In genomic region chr16:89061590-89062380, GRCh38 we compare ENCODE assay signal across 17 cellular contexts. TPM values are rescaled to one million over a fixed set of nuclear protein-coding genes. Genes with fewer than 3 reads are reported as not detected.
DNase-seq lines count a peak whose midpoint lies in the region; ATAC-seq and TF ChIP-seq lines count a peak whose summit lies in the region.
"Had no signal": no experiment of that assay in that cellular context is flagged by ENCODE, and none has a peak within 500 bp of the region (broad histone marks: within the 10 kb centered on the region; RNA-seq: fewer than 3 reads in every experiment).

No MANE protein-coding gene starts in this region.

- H3K36me3 Mint-ChIP-seq in GM23338 (ENCODE audit: low read depth) (no peaks in the 10 kb centered on the region), neural progenitor cell (no peaks in the 10 kb centered on the region)
- no peaks in the 10 kb centered on the region for H3K36me3 Mint-ChIP-seq in activated T-helper 17 cell treated with anti-CD3 and anti-CD28 coated beads, Interleukin-2, amount 50 U/mL, for 72 hours (ENCODE audit: low read depth)
- H3K36me3 Mint-ChIP-seq: CD8-positive, alpha-beta T cell had no signal

- WGBS in GM23248 (ENCODE audit: low coverage in 1 of 2, low lambda C conversion rate in 2 of 2, missing lambda C conversion rate in 2 of 2), 2 experiments, result 36 to 37% methylated on average over 17 of the region's 17 CpGs
- 65 to 84% (median 74%) methylated on average over 17 of the region's 17 CpGs for WGBS in spleen, 5 donors

- H3K4me2 ChIP-seq in DOHH2 (ENCODE audit: low read length) (peak overlapping the region; percentile 25; the same call in 1 of the 2 replicates), GM23338 (no peak overlapping the region), neural progenitor cell (peak overlapping the region; percentile 35), GM23248 (ENCODE audit: unreplicated experiment) (no peak overlapping the region)

- H2AFZ ChIP-seq in GM23338 (no peak overlapping the region), neural progenitor cell (replicated peaks) (no peak overlapping the region), GM23248 (no peak overlapping the region)

- H3K4me1 ChIP-seq in DOHH2 (ENCODE audit: control insufficient read depth, low read length), result peaks cover 67% of the 10 kb centered on the region
- H3K4me1 ChIP-seq in GM23338 (ENCODE audit: insufficient read depth), result no peaks in the 10 kb centered on the region
- H3K4me1 ChIP-seq in neural progenitor cell, result peaks cover 22% of the 10 kb centered on the region
- no peaks in the 10 kb centered on the region for H3K4me1 ChIP-seq in GM23248 (ENCODE audit: insufficient read depth)
- H3K4me1 ChIP-seq in spleen, result peaks cover 0 to 39% (median 6%) of the 10 kb centered on the region in 6 donors
- H3K4me1 ChIP-seq: HAP-1 had no signal

- TF ChIP-seq POLR2A in spleen (IDR thresholded peaks at IDR 0.05), result no peak

- H4K20me1 ChIP-seq in DOHH2 (ENCODE audit: control insufficient read depth, insufficient read depth, low read depth, low read length) (no peaks in the 10 kb centered on the region), GM23338 (replicated peaks; ENCODE audit: insufficient read depth) (no peaks in the 10 kb centered on the region), neural progenitor cell (ENCODE audit: low read depth) (no peaks in the 10 kb centered on the region), GM23248 (ENCODE audit: insufficient read depth) (no peaks in the 10 kb centered on the region)

- H3K36me3 ChIP-seq in DOHH2 (ENCODE audit: control insufficient read depth, low read length) (no peaks in the 10 kb centered on the region), GM23338 (ENCODE audit: insufficient read depth) (no peaks in the 10 kb centered on the region), neural progenitor cell (no peaks in the 10 kb centered on the region), GM23248 (ENCODE audit: low read depth) (no peaks in the 10 kb centered on the region), spleen (no peaks in the 10 kb centered on the region)
- H3K36me3 ChIP-seq: HAP-1 had no signal

- in situ Hi-C loops in GM23248 (cut with MboI), result no loop called here

- H3K9me3 Mint-ChIP-seq in GM23338 (no peaks in the 10 kb centered on the region), neural progenitor cell (no peaks in the 10 kb centered on the region)
- H3K9me3 Mint-ChIP-seq in activated T-helper 17 cell treated with anti-CD3 and anti-CD28 coated beads, Interleukin-2, amount 50 U/mL, for 72 hours, result no peaks in the 10 kb centered on the region
- H3K9me3 Mint-ChIP-seq: CD8-positive, alpha-beta T cell had no signal

- DNase-seq in GM23338 (ENCODE audit: low spot score) (no peak), neural progenitor cell (ENCODE audit: low spot score) (peak; percentile 81), GM23248 (no peak), C1 segment of cervical spinal cord (lab: John Stamatoyannopoulos, UW) (no peak), spleen (no peak)
- DNase-seq: ACHN; AML-193; CD8-positive, alpha-beta T cell; DMS79 treated with DMSO at 0.1 percent for 48 hours; NCI-H1930; NCI-H2171 treated with DMSO at 0.1 percent for 48 hours; NCI-H446 treated with DMSO at 0.1 percent for 48 hours; SHP77 had no signal

- TF ChIP-seq CTCF in DOHH2 (IDR thresholded peaks at IDR 0.05; ENCODE audit: low read depth, low read length, poor library complexity, severe bottlenecking) (no peak), GM23338 (conservative IDR thresholded peaks at IDR 0.05; ENCODE audit: low read depth in 2 of 2) (no peak), neural progenitor cell (IDR thresholded peaks at IDR 0.05) (no peak), spleen (IDR thresholded peaks at IDR 0.05 in 8 of 11, conservative IDR thresholded peaks at IDR 0.05 in 3 of 11) (no peak)

- H3F3A ChIP-seq in DOHH2 (ENCODE audit: control insufficient read depth, insufficient read depth) (peaks cover 10% of the 10 kb centered on the region), GM23338 (replicated peaks; ENCODE audit: low read depth) (no peaks in the 10 kb centered on the region), neural progenitor cell (ENCODE audit: low read depth) (peaks cover 3% of the 10 kb centered on the region), GM23248 (ENCODE audit: insufficient read depth) (no peaks in the 10 kb centered on the region)

- peak; percentile 36 for ATAC-seq in GM23338
- ATAC-seq in activated T-helper 17 cell treated with anti-CD3 and anti-CD28 coated beads, Interleukin-2, amount 50 U/mL, for 72 hours (replicated peaks), result no peak
- ATAC-seq: CD8-positive, alpha-beta T cell; SK-N-SH treated with all-trans-retinoic acid at 6 μM for 48 hours had no signal

- H3K9ac ChIP-seq in neural progenitor cell (no peak overlapping the region), GM23248 (no peak overlapping the region)

- H3K4me1 Mint-ChIP-seq in GM23338 (no peaks in the 10 kb centered on the region), neural progenitor cell (peaks cover 24% of the 10 kb centered on the region)
- H3K4me1 Mint-ChIP-seq in activated T-helper 17 cell treated with anti-CD3 and anti-CD28 coated beads, Interleukin-2, amount 50 U/mL, for 72 hours, result no peaks in the 10 kb centered on the region

- H3K79me2 ChIP-seq in DOHH2 (ENCODE audit: control insufficient read depth, low read length) (no peaks in the 10 kb centered on the region), GM23338 (replicated peaks; ENCODE audit: insufficient read depth) (no peaks in the 10 kb centered on the region), neural progenitor cell (ENCODE audit: low read depth) (no peaks in the 10 kb centered on the region), GM23248 (ENCODE audit: insufficient read depth) (no peaks in the 10 kb centered on the region)

- intact Hi-C loops in spleen (cut with DNase I; ENCODE audit: low total_unique reads), result no loop called here

- no peak overlapping the region for H3K27ac ChIP-seq in DOHH2 (ENCODE audit: low read depth, low read length)
- no peak overlapping the region for H3K27ac ChIP-seq in GM23338 (ENCODE audit: low read depth)
- no peak overlapping the region for H3K27ac ChIP-seq in neural progenitor cell
- H3K27ac ChIP-seq in GM23248, result no peak overlapping the region
- no peak overlapping the region for H3K27ac ChIP-seq in spleen

- no peak overlapping the region for H3K27ac Mint-ChIP-seq in GM23338
- H3K27ac Mint-ChIP-seq in activated T-helper 17 cell treated with anti-CD3 and anti-CD28 coated beads, Interleukin-2, amount 50 U/mL, for 72 hours, result peak overlapping the region; percentile 46
- peak overlapping the region; percentile 78 for H3K27ac Mint-ChIP-seq in neural progenitor cell
- H3K27ac Mint-ChIP-seq: CD8-positive, alpha-beta T cell had no signal

- no peak overlapping the region for H3K4me3 Mint-ChIP-seq in GM23338
- no peak overlapping the region for H3K4me3 Mint-ChIP-seq in activated T-helper 17 cell treated with anti-CD3 and anti-CD28 coated beads, Interleukin-2, amount 50 U/mL, for 72 hours
- peak overlapping the region; percentile 57 for H3K4me3 Mint-ChIP-seq in neural progenitor cell
- H3K4me3 Mint-ChIP-seq: CD8-positive, alpha-beta T cell had no signal

- H3K4me3 ChIP-seq in DOHH2 (ENCODE audit: low read length) (no peak overlapping the region), GM23338 (no peak overlapping the region), neural progenitor cell (no peak overlapping the region), GM23248 (no peak overlapping the region), spleen (no peak overlapping the region)
- H3K4me3 ChIP-seq: HAP-1 had no signal

- H3K27me3 Mint-ChIP-seq in GM23338 (ENCODE audit: insufficient read depth, low read depth, poor library complexity) (peaks cover 4% of the 10 kb centered on the region), neural progenitor cell (ENCODE audit: insufficient read depth, low read depth) (peaks cover 4% of the 10 kb centered on the region)
- no peaks in the 10 kb centered on the region for H3K27me3 Mint-ChIP-seq in activated T-helper 17 cell treated with anti-CD3 and anti-CD28 coated beads, Interleukin-2, amount 50 U/mL, for 72 hours

- no peaks in the 10 kb centered on the region for H3K9me3 ChIP-seq in DOHH2 (ENCODE audit: control insufficient read depth, insufficient read depth, low read length)
- no peaks in the 10 kb centered on the region for H3K9me3 ChIP-seq in neural progenitor cell (ENCODE audit: low read depth)
- no peaks in the 10 kb centered on the region for H3K9me3 ChIP-seq in GM23248 (ENCODE audit: low read depth)
- no peaks in the 10 kb centered on the region for H3K9me3 ChIP-seq in spleen
- H3K9me3 ChIP-seq: HAP-1 had no signal

- H3K9me2 ChIP-seq in DOHH2 (replicated peaks; ENCODE audit: control insufficient read depth, low read length) (no peaks in the 10 kb centered on the region), GM23338 (ENCODE audit: insufficient read depth) (no peaks in the 10 kb centered on the region), GM23248 (ENCODE audit: insufficient read depth) (no peaks in the 10 kb centered on the region)

- H3K27me3 ChIP-seq in DOHH2 (ENCODE audit: control insufficient read depth, low read length), result no peaks in the 10 kb centered on the region
- H3K27me3 ChIP-seq in GM23338 (ENCODE audit: insufficient read depth), result no peaks in the 10 kb centered on the region
- H3K27me3 ChIP-seq in neural progenitor cell, result no peaks in the 10 kb centered on the region
- H3K27me3 ChIP-seq in GM23248 (replicated peaks; ENCODE audit: insufficient read depth), result peaks cover 20% of the 10 kb centered on the region
- peaks cover 0 to 47% (median 5%) of the 10 kb centered on the region in 7 donors for H3K27me3 ChIP-seq in spleen (replicated peaks in 1 of 7)

TF ChIP-seq in GM23338, 12 proteins besides CTCF, POLR2A, EP300 and RAD21 (continues in another document):
- no peak for TF ChIP-seq ZNF331 (CRISPR knock-in tag; IDR thresholded peaks at IDR 0.05; ENCODE audit: low read depth)
- TF ChIP-seq JUNB (IDR thresholded peaks at IDR 0.05; ENCODE audit: unreplicated experiment), result no peak
- TF ChIP-seq EZH2phosphoT487 (IDR thresholded peaks at IDR 0.05; ENCODE audit: unreplicated experiment), result no peak
- TF ChIP-seq CREB1 (CRISPR knock-in tag; IDR thresholded peaks at IDR 0.05; ENCODE audit: low read depth), result no peak

RNA-seq across cellular contexts. Expression of gene ACSF3, which starts 31.9 kb away (rescaled TPM):
- total RNA-seq in GM23338 (2014; rRNA removed; shearing (Covaris generic)), result 22.8 and 23.1 TPM in 2 replicates
- polyA plus RNA-seq in GM23338 (2016; fragmentation: Nextera tagmentation; extraction: Ambion mirVana), result 11.3 and 12.8 TPM in 2 replicates
- total RNA-seq in activated T-helper 17 cell treated with anti-CD3 and anti-CD28 coated beads, Interleukin-2, amount 50 U/mL, for 72 hours, result 10 to 100 TPM; 35.4 to 47.9 TPM
- total RNA-seq in neural progenitor cell (ENCODE audit: low replicate concordance), result 14.5 and 25.9 TPM in 2 replicates
- total RNA-seq in GM23248 (2014; rRNA removed; shearing (Covaris generic)), result 17.1 and 26.7 TPM in 2 replicates
- 15.2 and 15.9 TPM in 2 replicates for polyA plus RNA-seq in GM23248 (2016; fragmentation: Nextera tagmentation; extraction: Ambion mirVana)
- total RNA-seq in spleen, result 10 to 100 TPM; 39.9 to 68.1 (median 50.0) TPM
- 10 to 100 TPM; 35.4 to 50.2 (median 45.9) TPM for polyA plus RNA-seq in spleen

Comparison
In these comparisons a context has a peak if more than half of its experiments do, and no peak if none do; other contexts are left out.
1. H3K4me2 ChIP-seq: peak in DOHH2 (single experiment) and neural progenitor cell (single experiment); none in GM23338 (single experiment) and GM23248 (single experiment).